9 cellular contexts compared by ENCODE assay signal in the genomic region with DNA sequence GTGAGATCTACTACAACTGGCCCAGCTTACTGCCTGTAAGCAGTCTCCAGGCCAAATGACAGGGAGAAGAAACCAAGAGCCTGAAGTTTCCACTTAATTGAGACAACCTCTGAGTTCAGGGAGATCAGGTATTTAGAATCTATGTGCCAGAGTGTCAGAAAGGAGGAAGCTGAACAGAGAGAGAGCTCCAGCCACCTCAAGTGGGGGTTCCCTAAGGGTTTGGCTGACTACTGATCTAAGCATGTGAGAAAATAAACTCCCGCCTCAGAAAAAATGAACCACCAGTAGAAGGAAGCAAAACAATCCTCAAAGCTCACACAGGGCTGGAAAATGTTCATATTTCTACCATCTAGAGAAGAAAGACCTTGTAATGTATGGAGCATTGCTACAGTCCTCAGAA. TPM values are rescaled to one million over a fixed set of nuclear protein-coding genes. Genes with fewer than 3 reads are reported as not detected.
DNase-seq lines count a peak whose midpoint lies in the region; ATAC-seq and TF ChIP-seq lines count a peak whose summit lies in the region.
"Had no signal": no experiment of that assay in that cellular context is flagged by ENCODE, and none has a peak within 500 bp of the region (broad histone marks: within the 10 kb centered on the region; RNA-seq: fewer than 3 reads in every experiment).

No MANE protein-coding gene starts in this region.

- peaks cover 30% of the 10 kb centered on the region for H3K4me1 Mint-ChIP-seq in activated T-cell treated with anti-CD3 and anti-CD28 coated beads, Interleukin-2, amount 50 U/mL, for 72 hours (ENCODE audit: low read depth)
- H3K4me1 Mint-ChIP-seq in activated B cell treated with CpG ODN at 0.5 μM for 24 hours = peaks cover 64% of the 10 kb centered on the region

- peak; percentile 33 to 37 for ATAC-seq in activated T-cell treated with anti-CD3 and anti-CD28 coated beads, Interleukin-2, amount 50 U/mL, for 72 hours (replicated peaks in 1 of 2)
- ATAC-seq in HG03066 (IDR thresholded peaks at IDR 0.05; ENCODE audit: low read depth, unreplicated experiment) (peak; percentile 69), activated B cell treated with CpG ODN at 0.5 μM for 24 hours (ENCODE audit: low read depth) (peak; percentile 92)

- H3K9me3 Mint-ChIP-seq in activated T-cell treated with anti-CD3 and anti-CD28 coated beads, Interleukin-2, amount 50 U/mL, for 72 hours = no peaks in the 10 kb centered on the region
- no peaks in the 10 kb centered on the region for H3K9me3 Mint-ChIP-seq in activated B cell treated with CpG ODN at 0.5 μM for 24 hours

- no peaks in the 10 kb centered on the region for H3K36me3 ChIP-seq in neutrophil

- intact Hi-C loops in activated B cell treated with CpG ODN at 0.5 μM for 24 hours (cut with micrococcal nuclease) = loop anchor here (2.0 kb wide), 1 partner anchor 46 kb away; a partner anchor contains a TSS

- no peaks in the 10 kb centered on the region for H3K9me3 ChIP-seq in neutrophil

- TF ChIP-seq CTCF in activated B cell treated with CpG ODN at 0.5 μM for 24 hours (IDR thresholded peaks at IDR 0.05) = no peak
- no peak for TF ChIP-seq CTCF in neutrophil (IDR thresholded peaks at IDR 0.05)

- no peak overlapping the region for H3K4me3 Mint-ChIP-seq in activated T-cell treated with anti-CD3 and anti-CD28 coated beads, Interleukin-2, amount 50 U/mL, for 72 hours
- peak overlapping the region; percentile 19 for H3K4me3 Mint-ChIP-seq in activated B cell treated with CpG ODN at 0.5 μM for 24 hours

- CTCF ChIA-PET in activated B cell treated with CpG ODN at 0.5 μM for 24 hours (lab: Charles Lee) = interaction anchor here (1.0 to 1.7 kb wide), 2 partner anchors 25 to 47 kb away, joined by 3 to 8 read pairs; a partner anchor contains a TSS

- DNase-seq in activated T-cell treated with anti-CD3 and anti-CD28 coated beads, Interleukin-2, amount 50 U/mL, for 72 hours = no peak
- DNase-seq in activated T-cell treated with anti-CD3 and anti-CD28 coated beads, Interleukin-2, amount 50 U/mL, for 48 hours = no peak
- DNase-seq in activated B cell treated with CpG ODN at 0.5 μM for 24 hours (no peak), NCI-H2227 (lab: John Stamatoyannopoulos, UW; ENCODE audit: unreplicated experiment) (no peak), SK-N-DZ (ENCODE audit: low spot score) (no peak)
- DNase-seq in stimulated activated CD4-positive, alpha-beta T cell treated with anti-CD3 and anti-CD28 coated beads, Interleukin-15, amount 100 ng/mL, for 24 hours = no peak

- no peaks in the 10 kb centered on the region for H3K27me3 Mint-ChIP-seq in activated T-cell treated with anti-CD3 and anti-CD28 coated beads, Interleukin-2, amount 50 U/mL, for 72 hours (ENCODE audit: low read depth)
- no peaks in the 10 kb centered on the region for H3K27me3 Mint-ChIP-seq in activated B cell treated with CpG ODN at 0.5 μM for 24 hours

- no peak overlapping the region for H3K4me3 ChIP-seq in neutrophil (ENCODE audit: low read depth in 1 of 2, low read length in 1 of 2)

- no peaks in the 10 kb centered on the region for H3K27me3 ChIP-seq in neutrophil

- no peaks in the 10 kb centered on the region for H3K36me3 Mint-ChIP-seq in activated T-cell treated with anti-CD3 and anti-CD28 coated beads, Interleukin-2, amount 50 U/mL, for 72 hours (ENCODE audit: insufficient read depth in 2 of 2)
- H3K36me3 Mint-ChIP-seq in activated B cell treated with CpG ODN at 0.5 μM for 24 hours (ENCODE audit: low read depth) = peaks cover 3% of the 10 kb centered on the region

- no peaks in the 10 kb centered on the region for H3K4me1 ChIP-seq in neutrophil (ENCODE audit: control insufficient read depth in 1 of 2, insufficient read depth in 1 of 2, low read depth in 1 of 2, low read length in 1 of 2)

- POLR2A ChIA-PET in activated B cell treated with CpG ODN at 0.5 μM for 24 hours (lab: Charles Lee) = interaction anchor here (0.8 to 4.9 kb wide), 5 partner anchors 14 to 96 kb away, joined by 3 to 37 read pairs (median 4); a partner anchor contains a TSS

- H3K27ac Mint-ChIP-seq in activated T-cell treated with anti-CD3 and anti-CD28 coated beads, Interleukin-2, amount 50 U/mL, for 72 hours = peak overlapping the region; percentile 11
- H3K27ac Mint-ChIP-seq in activated B cell treated with CpG ODN at 0.5 μM for 24 hours = peak overlapping the region; percentile 74

- peak overlapping the region; percentile 50 for H3K27ac ChIP-seq in neutrophil
- H3K27ac ChIP-seq: VCaP had no signal

RNA-seq across cellular contexts. Expression of a gene that starts 25.0 kb away (rescaled TPM):
- total RNA-seq in activated T-cell treated with anti-CD3 and anti-CD28 coated beads, Interleukin-2, amount 50 U/mL, for 72 hours = 100 to 1,000 TPM in 1 of 2 donors, 10 to 100 TPM in 1; 96.5 to 108 TPM
- total RNA-seq in activated B cell treated with CpG ODN at 0.5 μM for 24 hours = 87.7 and 91.6 TPM in 2 replicates
- 33.8 and 39.6 TPM in 2 replicates for polyA plus RNA-seq in SK-N-DZ (2014; cell fraction: cytosol; rRNA removed)
- 23.2 and 31.3 TPM in 2 replicates for polyA plus RNA-seq in SK-N-DZ (2014; cell fraction: nucleus; rRNA removed)

RNA-seq across cellular contexts. Expression of a gene that starts 46.6 kb away (rescaled TPM):
- total RNA-seq in activated T-cell treated with anti-CD3 and anti-CD28 coated beads, Interleukin-2, amount 50 U/mL, for 72 hours = 10 to 100 TPM; 10.6 to 12.3 TPM
- 5.8 and 6.2 TPM in 2 replicates for total RNA-seq in activated B cell treated with CpG ODN at 0.5 μM for 24 hours
- 8.0 and 9.0 TPM in 2 replicates for polyA plus RNA-seq in SK-N-DZ (2014; cell fraction: cytosol; rRNA removed)
- 3.5 and 5.3 TPM in 2 replicates for polyA plus RNA-seq in SK-N-DZ (2014; cell fraction: nucleus; rRNA removed)

Comparison
In these comparisons a context has a peak if more than half of its experiments do, and no peak if none do; other contexts are left out.
1. ATAC-seq: peak in every context shown above with its lines; median percentile 92 in activated B cell treated with CpG ODN at 0.5 μM for 24 hours; 69 in HG03066; 35 in activated T-cell treated with anti-CD3 and anti-CD28 coated beads, Interleukin-2, amount 50 U/mL, for 72 hours.